10 cellular contexts compared by ENCODE assay signal in the genomic region with DNA sequence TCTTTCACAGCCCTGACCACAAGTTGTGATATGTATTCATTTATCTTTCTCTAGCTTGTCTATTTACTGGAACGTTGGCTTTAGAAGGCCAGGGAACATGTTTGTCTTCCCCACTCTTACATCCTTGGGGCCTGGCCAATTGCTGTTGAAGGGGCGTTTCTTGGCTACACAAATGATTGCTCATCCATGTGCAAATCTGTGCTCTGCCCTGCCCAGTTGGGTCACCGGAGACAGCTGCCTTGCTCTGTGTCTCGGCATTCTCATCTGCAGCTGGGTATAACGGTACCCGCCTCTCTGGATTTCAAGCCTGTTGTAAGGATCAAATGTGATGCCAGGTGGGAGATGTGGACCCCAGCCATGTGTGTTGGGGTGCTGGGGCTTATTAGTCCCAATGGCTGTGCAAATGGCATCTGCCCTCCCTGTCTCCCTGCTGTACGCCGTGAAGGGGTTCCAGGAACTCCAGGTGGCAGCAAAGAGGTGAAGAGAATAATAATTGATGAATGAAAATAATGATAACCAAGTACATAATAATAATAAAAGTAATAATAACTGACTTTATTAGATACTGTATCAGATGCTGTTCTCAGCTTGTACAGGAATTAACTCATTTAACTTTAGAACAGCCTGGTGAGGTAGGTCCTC. TPM values are rescaled to one million over a fixed set of nuclear protein-coding genes. Genes with fewer than 3 reads are reported as not detected.
A peak's percentile ranks its signal among the peaks of the same experiment; 100 is the strongest.
DNase-seq lines count a peak whose midpoint lies in the region; ATAC-seq and TF ChIP-seq lines count a peak whose summit lies in the region.
"Had no signal": no experiment of that assay in that cellular context is flagged by ENCODE, and none has a peak within 500 bp of the region (broad histone marks: within the 10 kb centered on the region; RNA-seq: fewer than 3 reads in every experiment).

No MANE protein-coding gene starts in this region.

- H3K9me3 ChIP-seq in GM23248 (ENCODE audit: low read depth) (no peaks in the 10 kb centered on the region), gastrocnemius medialis (no peaks in the 10 kb centered on the region), A673 (ENCODE audit: low read depth, low read length, poor library complexity, severe bottlenecking) (no peaks in the 10 kb centered on the region)

- no peak overlapping the region for H3K9ac ChIP-seq in GM23248

- in situ Hi-C loops in GM23248 (cut with MboI) (no loop called here), gastrocnemius medialis (cut with MboI; ENCODE audit: low sequenced_read_pairs in 4 of 4) (no loop called here)

- H3K4me2 ChIP-seq in GM23248 (ENCODE audit: unreplicated experiment), result peak overlapping the region; percentile 34

- peak; percentile 78 to 79 for ATAC-seq in gastrocnemius medialis
- no peak for ATAC-seq in GM21528 (IDR thresholded peaks at IDR 0.05; ENCODE audit: low FRiP score, unreplicated experiment)
- ATAC-seq in GM18505 (IDR thresholded peaks at IDR 0.05; ENCODE audit: unreplicated experiment), result no peak

- H3K4me3 ChIP-seq in GM23248, result no peak overlapping the region
- H3K4me3 ChIP-seq in gastrocnemius medialis, result no peak overlapping the region
- H3K4me3 ChIP-seq in A673 (ENCODE audit: low read depth, low read length, poor library complexity, severe bottlenecking), result no peak overlapping the region

- intact Hi-C loops in gastrocnemius medialis (cut with DNase I; ENCODE audit: low total_unique reads), result no loop called here
- intact Hi-C loops in A673 (cut with micrococcal nuclease; ENCODE audit: unreplicated experiment), result no loop called here

- peaks cover 8% of the 10 kb centered on the region for H3K4me1 ChIP-seq in GM23248 (ENCODE audit: insufficient read depth)
- no peaks in the 10 kb centered on the region for H3K4me1 ChIP-seq in gastrocnemius medialis
- H3K4me1 ChIP-seq in A673 (ENCODE audit: insufficient read depth, low read length, poor library complexity, severe bottlenecking), result no peaks in the 10 kb centered on the region

- TF ChIP-seq CTCF in RWPE1 (conservative IDR thresholded peaks at IDR 0.05; ENCODE audit: low read depth) (no peak), gastrocnemius medialis (IDR thresholded peaks at IDR 0.05 in 4 of 5, conservative IDR thresholded peaks at IDR 0.05 in 1 of 5) (no peak), A673 (conservative IDR thresholded peaks at IDR 0.05; ENCODE audit: low read depth, low read length) (no peak)

- POLR2A ChIA-PET in RWPE1 (lab: Yijun Ruan, JAX; ENCODE audit: low non-redundant PET), result no interaction called here
- POLR2A ChIA-PET in A673 (lab: Charles Lee; ENCODE audit: low non-redundant PET), result no interaction called here

- DNase-seq in GM23248 (peak; percentile 96), RWPE1 (ENCODE audit: low spot score) (peak; percentile 55), glomerular visceral epithelial cell (ENCODE audit: extremely low spot score) (peak; percentile 47), gastrocnemius medialis (peak; percentile 47 to 69), Kasumi-1 (lab: John Stamatoyannopoulos, UW) (no peak), A673 (ENCODE audit: low spot score) (no peak)
- DNase-seq: central memory CD4-positive, alpha-beta T cell had no signal

- no peak overlapping the region for H3K27ac ChIP-seq in GM23248
- H3K27ac ChIP-seq in RWPE1, result peak overlapping the region; percentile 66
- peak overlapping the region in 2 of 4 donors; percentile 45 to 50 for H3K27ac ChIP-seq in gastrocnemius medialis
- no peak overlapping the region for H3K27ac ChIP-seq in A673 (ENCODE audit: low read depth, low read length, poor library complexity, severe bottlenecking)
- H3K27ac ChIP-seq: WERI-Rb-1 had no signal

- WGBS in GM23248 (ENCODE audit: low coverage in 1 of 2, low lambda C conversion rate in 2 of 2, missing lambda C conversion rate in 2 of 2), 2 experiments, result 22 to 26% methylated on average over 8 of the region's 8 CpGs

- peaks cover 17% of the 10 kb centered on the region for H3F3A ChIP-seq in GM23248 (ENCODE audit: insufficient read depth)

- no TSS peak for BruUV-seq in A673 (replicated peaks; lab: Mats Ljungman, UMichigan)

- H3K36me3 ChIP-seq in GM23248 (ENCODE audit: low read depth) (no peaks in the 10 kb centered on the region), gastrocnemius medialis (no peaks in the 10 kb centered on the region), A673 (ENCODE audit: insufficient read depth, low read length, poor library complexity, severe bottlenecking) (no peaks in the 10 kb centered on the region)
- H3K36me3 ChIP-seq: WERI-Rb-1 had no signal

- CTCF ChIA-PET in RWPE1 (lab: Yijun Ruan, JAX) (interaction anchor here (0.6 to 0.7 kb wide), 3 partner anchors 121 to 280 kb away, joined by 3 to 4 read pairs (median 3); no protein-coding TSS in a partner anchor), A673 (lab: Charles Lee) (no interaction called here)

- H3K27me3 ChIP-seq in GM23248 (replicated peaks; ENCODE audit: insufficient read depth), result peaks cover 17% of the 10 kb centered on the region
- H3K27me3 ChIP-seq in gastrocnemius medialis, result no peaks in the 10 kb centered on the region
- no peaks in the 10 kb centered on the region for H3K27me3 ChIP-seq in A673 (replicated peaks; ENCODE audit: insufficient read depth, low read depth, low read length, poor library complexity)

- no peaks in the 10 kb centered on the region for H4K20me1 ChIP-seq in GM23248 (ENCODE audit: insufficient read depth)

- no peaks in the 10 kb centered on the region for H3K9me2 ChIP-seq in GM23248 (ENCODE audit: insufficient read depth)

- H2AFZ ChIP-seq in GM23248, result no peak overlapping the region

- H3K79me2 ChIP-seq in GM23248 (ENCODE audit: insufficient read depth), result no peaks in the 10 kb centered on the region

- TF ChIP-seq POLR2A in gastrocnemius medialis (IDR thresholded peaks at IDR 0.05) (no peak), GM18505 (IDR thresholded peaks at IDR 0.05; ENCODE audit: borderline replicate concordance, extremely low read depth, insufficient read depth, insufficient read length) (no peak)

RNA-seq across cellular contexts. Expression of gene TLE3, which starts 24.1 kb away (rescaled TPM):
- 25.3 and 37.6 TPM in 2 replicates for total RNA-seq in GM23248 (2014; rRNA removed; shearing (Covaris generic))
- 9.8 and 11.7 TPM in 2 replicates for polyA plus RNA-seq in GM23248 (2016; fragmentation: Nextera tagmentation; extraction: Ambion mirVana)
- 10 to 100 TPM in 2 of 4 donors, 1 to 10 TPM in 2; 4.6 to 35.3 (median 13.3) TPM for total RNA-seq in gastrocnemius medialis
- total RNA-seq in A673 (2021), result 90.4 and 98.1 TPM in 2 replicates

Comparison
In these comparisons a context has a peak if more than half of its experiments do, and no peak if none do; other contexts are left out.
1. DNase-seq: peak in GM23248 (single experiment), RWPE1 (single experiment), glomerular visceral epithelial cell (single experiment) and gastrocnemius medialis (2 of 2); none in Kasumi-1 (0 of 2) and A673 (single experiment).
2. ATAC-seq: peak in gastrocnemius medialis (2 of 2); none in GM21528 (single experiment) and GM18505 (single experiment).